In the genomic region with DNA sequence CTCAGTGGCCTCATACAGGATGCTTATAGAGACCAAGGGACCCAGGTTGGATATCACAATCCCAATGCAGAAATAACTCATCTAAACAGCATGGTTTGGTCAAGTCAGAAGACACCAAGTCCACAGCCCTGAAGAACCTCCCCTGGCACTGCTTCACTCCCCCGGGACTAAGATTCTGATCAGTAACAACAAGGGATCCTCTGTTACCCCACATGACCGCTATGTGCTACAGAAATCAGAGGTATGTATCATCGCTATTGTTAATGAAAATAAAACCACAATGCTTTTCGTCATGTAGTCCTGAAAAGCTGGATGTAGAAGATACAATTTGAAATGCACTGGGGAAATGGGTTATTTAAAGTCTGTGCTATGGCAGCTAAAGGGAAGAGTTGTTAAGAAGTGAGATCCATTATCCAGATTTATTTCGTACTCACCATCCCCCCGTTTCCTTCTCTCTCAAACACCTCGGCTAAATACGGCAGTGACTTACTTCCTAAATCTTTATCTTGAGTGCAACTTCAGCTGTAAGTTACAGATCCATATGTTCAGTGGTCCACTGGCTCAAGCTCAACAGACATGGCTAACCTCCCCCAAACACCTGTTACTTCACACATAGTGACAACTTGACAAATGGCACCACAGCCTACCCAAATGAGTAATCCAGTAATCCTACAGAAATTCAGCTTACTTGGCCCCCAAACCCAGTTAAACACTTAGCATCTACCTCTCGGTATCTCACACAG, we compare ENCODE assay signal across 1 cellular context.
TF ChIP-seq lines count a peak whose summit lies in the region.

No MANE protein-coding gene starts in this region.

TF ChIP-seq in endothelial cell of umbilical vein, 7 proteins besides CTCF, POLR2A, EP300 and RAD21 (continued from another document):
- TF ChIP-seq, protein P1, sequence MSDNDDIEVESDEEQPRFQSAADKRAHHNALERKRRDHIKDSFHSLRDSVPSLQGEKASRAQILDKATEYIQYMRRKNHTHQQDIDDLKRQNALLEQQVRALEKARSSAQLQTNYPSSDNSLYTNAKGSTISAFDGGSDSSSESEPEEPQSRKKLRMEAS (IDR thresholded peaks at IDR 0.05; ENCODE audit: insufficient read depth, insufficient read length) = no peak
- no peak for TF ChIP-seq FOS (IDR thresholded peaks at IDR 0.05; ENCODE audit: borderline replicate concordance, insufficient read depth, low read length)
- no peak for TF ChIP-seq EZH2 (IDR thresholded peaks at IDR 0.05; ENCODE audit: borderline replicate concordance, low read depth, low read length, severe bottlenecking)
- no peak for TF ChIP-seq GATA2 (IDR thresholded peaks at IDR 0.05; ENCODE audit: insufficient read depth, insufficient read length, low read depth, low read length)
